ENCODE assay signal across 20 cellular contexts in genomic region chr10:76299501-76299900, GRCh38.
DNase-seq lines count a peak whose midpoint lies in the region; ATAC-seq and TF ChIP-seq lines count a peak whose summit lies in the region.
"Had no signal": no experiment of that assay in that cellular context is flagged by ENCODE, and none has a peak within 500 bp of the region (broad histone marks: within the 10 kb centered on the region; RNA-seq: fewer than 3 reads in every experiment).

No MANE protein-coding gene starts in this region.

- ATAC-seq in HG02588 (IDR thresholded peaks at IDR 0.05; ENCODE audit: unreplicated experiment) (no peak), HG02571 (IDR thresholded peaks at IDR 0.05; ENCODE audit: unreplicated experiment) (no peak)
- ATAC-seq: HCT116 had no signal

- H3K36me3 Mint-ChIP-seq in nephron (ENCODE audit: low read depth): no peaks in the 10 kb centered on the region
- no peaks in the 10 kb centered on the region for H3K36me3 Mint-ChIP-seq in activated naive CD4-positive, alpha-beta T cell treated with anti-CD3 and anti-CD28 coated beads, Interleukin-2, amount 10 ng/mL, durations not matched to agents 7 days and 5 days
- H3K36me3 Mint-ChIP-seq: CD4-positive, CD25-positive, alpha-beta regulatory T cell; IgD-negative memory B cell had no signal

- TF ChIP-seq CTCF in nephron (IDR thresholded peaks at IDR 0.05; ENCODE audit: unreplicated experiment in 3 of 3): no peak

- H3K27me3 Mint-ChIP-seq in nephron (ENCODE audit: low read depth): peaks cover 7% of the 10 kb centered on the region
- no peaks in the 10 kb centered on the region for H3K27me3 Mint-ChIP-seq in activated naive CD4-positive, alpha-beta T cell treated with anti-CD3 and anti-CD28 coated beads, Interleukin-2, amount 10 ng/mL, durations not matched to agents 7 days and 5 days
- H3K27me3 Mint-ChIP-seq: IgD-negative memory B cell had no signal

- CTCF ChIA-PET in activated naive CD4-positive, alpha-beta T cell treated with anti-CD3 and anti-CD28 coated beads, Interleukin-2, amount 10 ng/mL, durations not matched to agents 7 days and 5 days (lab: Charles Lee): no interaction called here

- peaks cover 67% of the 10 kb centered on the region for H3K4me1 Mint-ChIP-seq in nephron
- no peaks in the 10 kb centered on the region for H3K4me1 Mint-ChIP-seq in activated naive CD4-positive, alpha-beta T cell treated with anti-CD3 and anti-CD28 coated beads, Interleukin-2, amount 10 ng/mL, durations not matched to agents 7 days and 5 days
- H3K4me1 Mint-ChIP-seq: IgD-negative memory B cell had no signal

- H3K9me3 Mint-ChIP-seq in nephron: peaks cover 4% of the 10 kb centered on the region
- H3K9me3 Mint-ChIP-seq in activated naive CD4-positive, alpha-beta T cell treated with anti-CD3 and anti-CD28 coated beads, Interleukin-2, amount 10 ng/mL, durations not matched to agents 7 days and 5 days: no peaks in the 10 kb centered on the region

- H3K27ac Mint-ChIP-seq in nephron: peak overlapping the region; percentile 7 to 59 (median 54)
- no peak overlapping the region for H3K27ac Mint-ChIP-seq in activated naive CD4-positive, alpha-beta T cell treated with anti-CD3 and anti-CD28 coated beads, Interleukin-2, amount 10 ng/mL, durations not matched to agents 7 days and 5 days
- H3K27ac Mint-ChIP-seq: CD4-positive, CD25-positive, alpha-beta regulatory T cell had no signal

- DNase-seq in ELF-1 (ENCODE audit: low read depth, low spot score) (peak; percentile 82), M059J (ENCODE audit: low read depth) (peak; percentile 41), foreskin melanocyte (peak; percentile 13)
- DNase-seq in stimulated activated CD4-positive, alpha-beta T cell treated with anti-CD3 and anti-CD28 coated beads, Interleukin-2, amount 100 ng/mL, for 24 hours: no peak
- no peak for DNase-seq in activated naive CD4-positive, alpha-beta T cell treated with anti-CD3 and anti-CD28 coated beads, Interleukin-2, amount 10 ng/mL, durations not matched to agents 7 days and 5 days
- DNase-seq: ACHN; BE2C; C1 segment of cervical spinal cord; CD4-positive, CD25-positive, alpha-beta regulatory T cell; DMS153; GF-D8; GOT3; H7; Karpas-422; KBM-7 had no signal

- H3K4me3 Mint-ChIP-seq in nephron: no peak overlapping the region
- no peak overlapping the region for H3K4me3 Mint-ChIP-seq in activated naive CD4-positive, alpha-beta T cell treated with anti-CD3 and anti-CD28 coated beads, Interleukin-2, amount 10 ng/mL, durations not matched to agents 7 days and 5 days
- H3K4me3 Mint-ChIP-seq: CD4-positive, CD25-positive, alpha-beta regulatory T cell; IgD-negative memory B cell had no signal

Comparison
In these comparisons a context has a peak if more than half of its experiments do, and no peak if none do; other contexts are left out.
1. DNase-seq: peak in ELF-1 (single experiment), M059J (single experiment) and foreskin melanocyte (single experiment); none in stimulated activated CD4-positive, alpha-beta T cell treated with anti-CD3 and anti-CD28 coated beads, Interleukin-2, amount 100 ng/mL, for 24 hours (0 of 2) and activated naive CD4-positive, alpha-beta T cell treated with anti-CD3 and anti-CD28 coated beads, Interleukin-2, amount 10 ng/mL, durations not matched to agents 7 days and 5 days (single experiment).